In genomic region chr12:94435511-94435927, GRCh38 we compare ENCODE assay signal across 13 cellular contexts. TPM values are rescaled to one million over a fixed set of nuclear protein-coding genes. Genes with fewer than 3 reads are reported as not detected.
DNase-seq lines count a peak whose midpoint lies in the region; ATAC-seq, FAIRE-seq and TF ChIP-seq lines count a peak whose summit lies in the region.
"Had no signal": no experiment of that assay in that cellular context is flagged by ENCODE, and none has a peak within 500 bp of the region (broad histone marks: within the 10 kb centered on the region; RNA-seq: fewer than 3 reads in every experiment).

No MANE protein-coding gene starts in this region.

- H3K4ac ChIP-seq in neuronal stem cell (ENCODE audit: low read length): no peak overlapping the region

- no peak overlapping the region for H2BK12ac ChIP-seq in neuronal stem cell (ENCODE audit: low read length)

- no peak overlapping the region for H2BK15ac ChIP-seq in neuronal stem cell (ENCODE audit: low read length)

- H3K18ac ChIP-seq in neuronal stem cell (ENCODE audit: low read length): no peak overlapping the region

- no peak for DNase-seq in K562 (ENCODE audit: extremely low read depth in 1 of 4, low spot score in 3 of 4)
- DNase-seq in neuronal stem cell (ENCODE audit: low spot score): no peak
- no peak for DNase-seq in NCI-H2107 treated with DMSO at 0.1 percent for 48 hours (lab: John Stamatoyannopoulos, UW; ENCODE audit: unreplicated experiment)
- no peak for DNase-seq in T-helper 1 cell
- DNase-seq: activated T-cell treated with anti-CD3 and anti-CD28 coated beads, Interleukin-2, amount 50 U/mL, for 48 hours; DMS79; dorsolateral prefrontal cortex; NCI-H2029 treated with DMSO at 0.1 percent for 48 hours; occipital lobe had no signal

- H3K4me2 ChIP-seq in K562 (ENCODE audit: insufficient read depth, low read length) (no peak overlapping the region), neuronal stem cell (ENCODE audit: insufficient read depth, low read length, poor library complexity, severe bottlenecking) (no peak overlapping the region)

- intact Hi-C loops in K562 (cut with micrococcal nuclease): no loop called here

- H4K91ac ChIP-seq in neuronal stem cell (ENCODE audit: low read depth, low read length, poor library complexity): no peak overlapping the region

- ATAC-seq in GM19043 (IDR thresholded peaks at IDR 0.05; ENCODE audit: low read depth, unreplicated experiment) (peak; percentile 53), K562 (no peak; the same call in 2 of the 3 replicates), HG02759 (IDR thresholded peaks at IDR 0.05; ENCODE audit: unreplicated experiment) (no peak), HG03045 (IDR thresholded peaks at IDR 0.05; ENCODE audit: unreplicated experiment) (no peak)

- in situ Hi-C loops in K562 (cut with MboI): no loop called here

- no peak for TF ChIP-seq POLR2A in K562 (conservative IDR thresholded peaks at IDR 0.05)

- POLR2A ChIA-PET in K562 (lab: Yijun Ruan, JAX): no interaction called here

- no peak overlapping the region for H2BK120ac ChIP-seq in neuronal stem cell (ENCODE audit: low read depth, low read length)

- H3K36me3 ChIP-seq in HUES48 (ENCODE audit: control insufficient read depth, insufficient read depth, low read length) (no peaks in the 10 kb centered on the region), K562 (ENCODE audit: control insufficient read depth, insufficient read depth, low read length) (peaks cover 8% of the 10 kb centered on the region; the same call in 1 of the 3 replicates), neuronal stem cell (replicated peaks in 1 of 2; ENCODE audit: control insufficient read depth in 2 of 2, insufficient read depth in 2 of 2, low read length in 2 of 2) (no peaks in the 10 kb centered on the region)

- TF ChIP-seq RAD21 in K562 (CRISPR knock-in tag; conservative IDR thresholded peaks at IDR 0.05 in 1 of 2, IDR thresholded peaks at IDR 0.05 in 1 of 2): no peak

- peaks cover 75% of the 10 kb centered on the region for H3K79me2 ChIP-seq in K562 (ENCODE audit: control insufficient read depth, insufficient read depth, low read length)

- TF ChIP-seq CTCF in K562 (IDR thresholded peaks at IDR 0.05 in 2 of 3, conservative IDR thresholded peaks at IDR 0.05 in 1 of 3; ENCODE audit: insufficient read depth in 2 of 3, low read depth in 1 of 3, low read length in 3 of 3): no peak

- no peak for TF ChIP-seq EP300 in K562 (IDR thresholded peaks at IDR 0.05; ENCODE audit: low read length)

- no peaks in the 10 kb centered on the region for H3K27me3 ChIP-seq in HUES48 (ENCODE audit: control insufficient read depth, insufficient read depth, low read length)
- H3K27me3 ChIP-seq in K562 (ENCODE audit: control insufficient read depth in 2 of 2, insufficient read depth in 2 of 2, low read length in 2 of 2): no peaks in the 10 kb centered on the region
- H3K27me3 ChIP-seq in neuronal stem cell (ENCODE audit: control insufficient read depth in 3 of 3, insufficient read depth in 3 of 3, low read depth in 1 of 3, low read length in 3 of 3): no peaks in the 10 kb centered on the region
- H3K27me3 ChIP-seq: dorsolateral prefrontal cortex had no signal

- no TSS peak for BruUV-seq in K562 (replicated peaks; lab: Mats Ljungman, UMichigan)

- H2AK5ac ChIP-seq in neuronal stem cell (ENCODE audit: low read depth, low read length): no peak overlapping the region

- FAIRE-seq in K562 (lab: Jason Lieb, UNC): peak; percentile 69

- H3K9me3 ChIP-seq in HUES48 (ENCODE audit: control insufficient read depth, insufficient read depth, low read length) (no peaks in the 10 kb centered on the region), K562 (replicated peaks; ENCODE audit: control insufficient read depth, insufficient read depth, low read depth, low read length) (peaks cover 2% of the 10 kb centered on the region), neuronal stem cell (replicated peaks in 1 of 2; ENCODE audit: control insufficient read depth in 2 of 2, insufficient read depth in 1 of 2, low read depth in 1 of 2, low read length in 2 of 2) (peaks cover 0 to 32% of the 10 kb centered on the region in 2 donors)

- no peaks in the 10 kb centered on the region for H3K9me1 ChIP-seq in K562 (ENCODE audit: control insufficient read depth, insufficient read depth, low read length)

- H3K4me1 ChIP-seq in HUES48 (ENCODE audit: control insufficient read depth, insufficient read depth, low read length) (peaks cover 27% of the 10 kb centered on the region), K562 (replicated peaks in 1 of 2; ENCODE audit: control insufficient read depth in 2 of 2, insufficient read depth in 2 of 2, low read length in 2 of 2) (no peaks in the 10 kb centered on the region; a peak in 1 of 5 replicates), neuronal stem cell (ENCODE audit: control insufficient read depth in 2 of 2, insufficient read depth in 1 of 2, low read depth in 1 of 2, low read length in 2 of 2) (peaks cover 5 to 6% of the 10 kb centered on the region in 2 donors)

- H3K9ac ChIP-seq in HUES48 (ENCODE audit: low read depth, low read length): no peak overlapping the region
- no peak overlapping the region for H3K9ac ChIP-seq in K562 (ENCODE audit: insufficient read depth in 1 of 2, low read depth in 2 of 2, low read length in 2 of 2)
- no peak overlapping the region for H3K9ac ChIP-seq in neuronal stem cell (ENCODE audit: low read depth, low read length, poor library complexity)

- H3K79me1 ChIP-seq in neuronal stem cell (ENCODE audit: low read depth, low read length): no peaks in the 10 kb centered on the region

- WGBS in K562 (ENCODE audit: insufficient coverage, low coverage, missing lambda C conversion rate): 29% methylated on average over 5 of the region's 5 CpGs
- no CpG with 5 or more reads among the region's 5 CpGs for WGBS in neuronal stem cell (ENCODE audit: extremely low coverage in 2 of 2, insufficient read length in 2 of 2, insufficient replicate concordance in 1 of 2), 2 donors

- no peak overlapping the region for H2BK5ac ChIP-seq in neuronal stem cell (ENCODE audit: low read length)

- no peak overlapping the region for H3K14ac ChIP-seq in neuronal stem cell (ENCODE audit: low read length)

- no peak overlapping the region for H3K4me3 ChIP-seq in HUES48 (ENCODE audit: low read depth, low read length)
- no peak overlapping the region for H3K4me3 ChIP-seq in K562
- no peak overlapping the region for H3K4me3 ChIP-seq in neuronal stem cell (ENCODE audit: low read length in 2 of 2)

- no peak overlapping the region for H2AFZ ChIP-seq in K562 (ENCODE audit: low read depth, low read length)
- no peak overlapping the region for H2AFZ ChIP-seq in neuronal stem cell (ENCODE audit: low read length)

- H3K27ac ChIP-seq in HUES48 (ENCODE audit: low read depth, low read length): peak overlapping the region; percentile 45
- H3K27ac ChIP-seq in K562 (ENCODE audit: extremely low read depth, low read depth, low read length): no peak overlapping the region
- H3K27ac ChIP-seq in neuronal stem cell (replicated peaks; ENCODE audit: low read length): peak overlapping the region; percentile 25

- CTCF ChIA-PET in K562 (lab: Yijun Ruan, JAX; ENCODE audit: low intra/inter-chr PET ratio): no interaction called here

- H4K8ac ChIP-seq in neuronal stem cell (ENCODE audit: low read depth, low read length): no peak overlapping the region

- H3K23ac ChIP-seq in neuronal stem cell (ENCODE audit: low read depth, low read length, poor library complexity): no peak overlapping the region

- H4K20me1 ChIP-seq in K562 (replicated peaks; ENCODE audit: control insufficient read depth, insufficient read depth, low read length): no peaks in the 10 kb centered on the region

RNA-seq across cellular contexts. Expression of gene CEP83, which starts 24.1 kb away (rescaled TPM):
- total RNA-seq in K562 (2011; cell fraction: chromatin; rRNA removed; ENCODE audit: low replicate concordance): 77.1 and 210 TPM in 2 replicates
- total RNA-seq in K562 (2011; cell fraction: nucleolus; rRNA removed): 33.5 and 39.5 TPM in 2 replicates
- 76.4 and 106 TPM in 2 replicates for total RNA-seq in K562 (2011; cell fraction: nucleoplasm; rRNA removed)
- total RNA-seq in K562 (2014; rRNA removed) (18.3 and 21.8 TPM in 2 replicates), K562 (2014; rRNA removed; fragmentation: Illumina TruSeq; extraction: Trizol) (40.5 and 43.1 TPM in 2 replicates), K562 (2015; rRNA removed; fragmentation: Illumina TruSeq; extraction: Trizol) (33.2 and 36.0 TPM in 2 replicates), K562 (2021) (21.7 and 25.0 TPM in 2 replicates)
- polyA plus RNA-seq in K562 (2011; rRNA removed) (23.3 and 31.3 TPM in 2 replicates), K562 (2014; fragmentation: Illumina TruSeq; extraction: Trizol) (25.9 and 34.0 TPM in 2 replicates), K562 (2014; fragmentation: Nextera tagmentation; extraction: Ambion mirVana) (1 to 10 TPM; 5.3 to 6.8 TPM), K562 (2014; rRNA removed) (26.3 and 35.3 TPM in 2 replicates)
- 4.2 and 5.7 TPM in 2 replicates for polyA plus RNA-seq in K562 (2011; cell fraction: cytosol; rRNA removed)
- 40.3 and 67.7 TPM in 2 replicates for polyA plus RNA-seq in K562 (2011; cell fraction: nucleus; rRNA removed)
- polyA plus RNA-seq in K562 (2012): 10.4 and 12.2 TPM in 2 replicates
- 36.0 and 47.7 TPM in 2 replicates for polyA minus RNA-seq in K562 (2011; rRNA and poly(A)+ RNA removed)
- polyA minus RNA-seq in K562 (2011; cell fraction: cytosol; rRNA and poly(A)+ RNA removed): 9.1 and 10.1 TPM in 2 replicates
- 59.0 and 84.1 TPM in 2 replicates for polyA minus RNA-seq in K562 (2011; cell fraction: nucleus; rRNA and poly(A)+ RNA removed)
- 19.0 TPM for polyA plus RNA-seq in neuronal stem cell (2013, experiment 1 of 2)
- polyA plus RNA-seq in neuronal stem cell (2013, experiment 2 of 2): 20.5 TPM
